1 cellular context compared by ENCODE assay signal in genomic region chr16:57999366-57999970, GRCh38.
TF ChIP-seq lines count a peak whose summit lies in the region.

No MANE protein-coding gene starts in this region.

TF ChIP-seq in SK-N-SH, 30 proteins besides CTCF, POLR2A, EP300 and RAD21:
- TF ChIP-seq, protein P1, sequence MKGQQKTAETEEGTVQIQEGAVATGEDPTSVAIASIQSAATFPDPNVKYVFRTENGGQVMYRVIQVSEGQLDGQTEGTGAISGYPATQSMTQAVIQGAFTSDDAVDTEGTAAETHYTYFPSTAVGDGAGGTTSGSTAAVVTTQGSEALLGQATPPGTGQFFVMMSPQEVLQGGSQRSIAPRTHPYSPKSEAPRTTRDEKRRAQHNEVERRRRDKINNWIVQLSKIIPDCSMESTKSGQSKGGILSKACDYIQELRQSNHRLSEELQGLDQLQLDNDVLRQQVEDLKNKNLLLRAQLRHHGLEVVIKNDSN (IDR thresholded peaks at IDR 0.05; ENCODE audit: borderline replicate concordance, low read depth), result no peak
- TF ChIP-seq RFX5 (IDR thresholded peaks at IDR 0.05; ENCODE audit: low read length) (no peak), FOXM1 (IDR thresholded peaks at IDR 0.05; ENCODE audit: low read depth) (no peak), TEAD4 (IDR thresholded peaks at IDR 0.05; ENCODE audit: borderline replicate concordance, insufficient read depth) (no peak), PBX3 (IDR thresholded peaks at IDR 0.05) (no peak), EZH2phosphoT487 (IDR thresholded peaks at IDR 0.05; ENCODE audit: borderline replicate concordance, low read depth) (no peak), MEF2A (IDR thresholded peaks at IDR 0.05; ENCODE audit: borderline replicate concordance, low read depth) (no peak), JUND (IDR thresholded peaks at IDR 0.05) (no peak), NRF1 (IDR thresholded peaks at IDR 0.05; ENCODE audit: low read depth, low read length) (no peak), FOXJ3 (CRISPR knock-in tag; IDR thresholded peaks at IDR 0.05) (no peak), RCOR1 (IDR thresholded peaks at IDR 0.05; ENCODE audit: low read length) (no peak), CHD2 (IDR thresholded peaks at IDR 0.05; ENCODE audit: low read length, partially characterized antibody) (no peak)
- TF ChIP-seq, protein P2, sequence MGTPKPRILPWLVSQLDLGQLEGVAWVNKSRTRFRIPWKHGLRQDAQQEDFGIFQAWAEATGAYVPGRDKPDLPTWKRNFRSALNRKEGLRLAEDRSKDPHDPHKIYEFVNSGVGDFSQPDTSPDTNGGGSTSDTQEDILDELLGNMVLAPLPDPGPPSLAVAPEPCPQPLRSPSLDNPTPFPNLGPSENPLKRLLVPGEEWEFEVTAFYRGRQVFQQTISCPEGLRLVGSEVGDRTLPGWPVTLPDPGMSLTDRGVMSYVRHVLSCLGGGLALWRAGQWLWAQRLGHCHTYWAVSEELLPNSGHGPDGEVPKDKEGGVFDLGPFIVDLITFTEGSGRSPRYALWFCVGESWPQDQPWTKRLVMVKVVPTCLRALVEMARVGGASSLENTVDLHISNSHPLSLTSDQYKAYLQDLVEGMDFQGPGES (IDR thresholded peaks at IDR 0.05; ENCODE audit: low read depth, low read length), result no peak
- TF ChIP-seq, protein P3, sequence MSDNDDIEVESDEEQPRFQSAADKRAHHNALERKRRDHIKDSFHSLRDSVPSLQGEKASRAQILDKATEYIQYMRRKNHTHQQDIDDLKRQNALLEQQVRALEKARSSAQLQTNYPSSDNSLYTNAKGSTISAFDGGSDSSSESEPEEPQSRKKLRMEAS (IDR thresholded peaks at IDR 0.05; ENCODE audit: low read depth), result no peak
- TF ChIP-seq, protein P4, sequence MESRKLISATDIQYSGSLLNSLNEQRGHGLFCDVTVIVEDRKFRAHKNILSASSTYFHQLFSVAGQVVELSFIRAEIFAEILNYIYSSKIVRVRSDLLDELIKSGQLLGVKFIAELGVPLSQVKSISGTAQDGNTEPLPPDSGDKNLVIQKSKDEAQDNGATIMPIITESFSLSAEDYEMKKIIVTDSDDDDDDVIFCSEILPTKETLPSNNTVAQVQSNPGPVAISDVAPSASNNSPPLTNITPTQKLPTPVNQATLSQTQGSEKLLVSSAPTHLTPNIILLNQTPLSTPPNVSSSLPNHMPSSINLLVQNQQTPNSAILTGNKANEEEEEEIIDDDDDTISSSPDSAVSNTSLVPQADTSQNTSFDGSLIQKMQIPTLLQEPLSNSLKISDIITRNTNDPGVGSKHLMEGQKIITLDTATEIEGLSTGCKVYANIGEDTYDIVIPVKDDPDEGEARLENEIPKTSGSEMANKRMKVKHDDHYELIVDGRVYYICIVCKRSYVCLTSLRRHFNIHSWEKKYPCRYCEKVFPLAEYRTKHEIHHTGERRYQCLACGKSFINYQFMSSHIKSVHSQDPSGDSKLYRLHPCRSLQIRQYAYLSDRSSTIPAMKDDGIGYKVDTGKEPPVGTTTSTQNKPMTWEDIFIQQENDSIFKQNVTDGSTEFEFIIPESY (IDR thresholded peaks at IDR 0.05; ENCODE audit: borderline replicate concordance, low read depth), result no peak
